8 cellular contexts compared by ENCODE assay signal in the genomic region with DNA sequence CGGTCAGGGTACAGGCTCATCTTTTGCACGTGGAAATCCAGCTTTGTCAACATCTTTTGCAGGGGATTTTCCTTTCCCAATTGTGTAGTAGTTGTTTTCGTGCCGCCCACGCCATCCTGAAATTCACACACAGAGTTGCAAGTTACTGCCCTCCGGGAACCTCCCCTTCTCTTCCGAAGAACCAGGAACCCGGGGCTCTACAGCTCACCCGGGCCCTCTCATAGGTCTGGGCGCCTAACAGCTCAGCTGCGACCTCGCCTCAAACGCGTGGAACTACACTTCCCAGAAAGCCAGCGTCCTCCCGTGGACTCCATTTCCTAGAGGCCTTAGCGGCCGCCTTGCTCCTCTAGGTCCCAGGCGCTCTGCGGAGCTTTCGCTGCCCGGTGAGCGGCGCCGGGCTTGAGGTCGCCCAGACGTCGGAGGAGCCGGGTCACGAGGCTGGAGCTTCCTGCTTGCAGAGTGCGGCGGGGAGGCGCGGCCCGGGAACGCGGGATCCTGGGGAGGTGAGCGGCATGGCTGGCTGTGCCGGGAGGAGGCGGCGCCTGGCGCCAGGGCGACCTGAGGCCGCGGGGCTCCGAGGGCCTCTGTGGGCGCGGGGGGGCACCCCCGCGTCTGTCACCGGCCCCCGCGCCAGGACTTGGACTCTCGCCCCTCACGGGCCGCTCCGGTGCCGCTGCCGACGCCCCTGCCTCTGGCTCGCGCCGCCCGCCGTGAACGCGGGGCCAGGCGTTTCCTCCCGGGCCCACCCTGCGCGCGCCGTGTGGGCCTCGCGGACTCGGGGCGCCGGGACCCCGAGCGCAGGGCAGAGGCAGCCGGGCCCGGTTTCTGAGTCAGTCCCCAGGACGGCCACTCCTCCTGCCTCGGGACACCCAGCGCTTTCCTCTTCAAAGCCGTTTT. TPM values are rescaled to one million over a fixed set of nuclear protein-coding genes. Genes with fewer than 3 reads are reported as not detected.
A peak's percentile ranks its signal among the peaks of the same experiment; 100 is the strongest.
DNase-seq lines count a peak whose midpoint lies in the region; ATAC-seq, FAIRE-seq and TF ChIP-seq lines count a peak whose summit lies in the region.

A gene (plus strand): TSS at position 329 of the 897 bp plus-strand sequence. CDS start 1,095 bp downstream, outside the sequence.

- intact Hi-C loops in mucosa of descending colon (cut with DNase I, micrococcal nuclease) = loop anchor here in 1 of 2 donors (10.0 kb wide), 1 partner anchor 125 kb away; a partner anchor contains a TSS

- no peak for FAIRE-seq in D721Med (lab: Jason Lieb, UNC)

- DNase-seq in D721Med (ENCODE audit: insufficient read length, low spot score) = peak; percentile 89
- DNase-seq in OCI-M1 (lab: John Stamatoyannopoulos, UW) = peak; percentile 95
- DNase-seq in activated T-cell treated with anti-CD3 and anti-CD28 coated beads for 4 hours = peak; percentile 69
- DNase-seq in epithelial cell of prostate (ENCODE audit: low read depth, low spot score) = peak; percentile 56
- DNase-seq in mucosa of descending colon = peak; percentile 91 to 92 (median 91)
- DNase-seq in stimulated activated CD8-positive, alpha-beta memory T cell treated with anti-CD3 and anti-CD28 coated beads, Interleukin-4, amount 100 ng/mL, for 1 hour (ENCODE audit: low read depth in 2 of 2, low spot score in 1 of 2) = peak; percentile 41 to 66

- H3K27me3 ChIP-seq in HUES6 (ENCODE audit: control insufficient read depth, insufficient read depth, low read length) = no peaks in the 10 kb centered on the region

- H3K27ac ChIP-seq in HUES6 (ENCODE audit: low read depth, low read length) (no peak within 1 kb of the TSS), epithelial cell of prostate (peak within 1 kb of the TSS; percentile 69)

- H3K36me3 ChIP-seq in HUES6 (ENCODE audit: control insufficient read depth, insufficient read depth, low read length) (peaks cover 23% of the 10 kb centered on the region), mucosa of descending colon (ENCODE audit: low read depth) (no peaks in the 10 kb centered on the region)

- no peaks in the 10 kb centered on the region; the same call in 1 of the 2 replicates for H3K9me3 ChIP-seq in HUES6 (ENCODE audit: control insufficient read depth, insufficient read depth, low read depth, low read length)
- no peaks in the 10 kb centered on the region for H3K9me3 ChIP-seq in mucosa of descending colon

- no peaks in the 10 kb centered on the region for H3K4me1 ChIP-seq in HUES6 (ENCODE audit: control insufficient read depth, insufficient read depth, low read length)
- no peaks in the 10 kb centered on the region for H3K4me1 ChIP-seq in mucosa of descending colon (ENCODE audit: low read depth)

- H3K4me3 ChIP-seq in HUES6 (ENCODE audit: low read depth, low read length) (peak within 1 kb of the TSS; percentile 61), mucosa of descending colon (peak within 1 kb of the TSS; percentile 90)

- ATAC-seq in GM21447 (IDR thresholded peaks at IDR 0.05; ENCODE audit: unreplicated experiment) = peak; percentile 98
- peak; percentile 98 for ATAC-seq in mucosa of descending colon

- TF ChIP-seq CTCF in D721Med (IDR thresholded peaks at IDR 0.05; ENCODE audit: insufficient read depth, missing control alignments) (no peak), mucosa of descending colon (IDR thresholded peaks at IDR 0.05) (no peak)

- peak within 1 kb of the TSS; percentile 75 for H3K9ac ChIP-seq in HUES6 (ENCODE audit: low read length)

RNA-seq across cellular contexts. Expression of the gene that starts here (rescaled TPM):
- 10 to 100 TPM in 2 of 3 donors, 1 to 10 TPM in 1; 8.3 to 20.2 (median 13.7) TPM for total RNA-seq in mucosa of descending colon
